2 cellular contexts compared by ENCODE assay signal in the genomic region with DNA sequence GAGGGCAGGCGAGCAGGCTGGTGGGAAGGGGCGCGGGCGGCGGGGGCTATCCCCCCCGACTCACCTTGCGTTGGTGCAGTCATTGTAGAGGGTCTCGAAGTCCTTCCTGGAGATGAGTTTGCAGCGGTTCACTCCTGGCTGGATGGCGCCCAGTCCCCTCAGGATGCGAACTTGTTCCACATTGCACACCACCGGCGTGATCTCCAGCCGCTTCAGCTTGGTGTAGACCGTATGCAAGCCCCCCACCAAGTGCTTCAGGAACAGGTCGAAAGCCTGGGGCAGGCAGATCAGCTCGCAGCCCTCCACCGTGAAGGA.
TF ChIP-seq lines count a peak whose summit lies in the region.

No MANE protein-coding gene starts in this region.

TF ChIP-seq in GM12878, 131 proteins besides CTCF, POLR2A, EP300 and RAD21:
- TF ChIP-seq NR2C2 (IDR thresholded peaks at IDR 0.05; ENCODE audit: borderline replicate concordance, control insufficient read depth, insufficient read length, low read depth) = no peak
- TF ChIP-seq NFIC (IDR thresholded peaks at IDR 0.05; ENCODE audit: low read depth, low read length) = no peak
- TF ChIP-seq POU2F2 (IDR thresholded peaks at IDR 0.05; ENCODE audit: borderline replicate concordance, low read depth, low read length) = no peak
- no peak for TF ChIP-seq RELB (IDR thresholded peaks at IDR 0.05; ENCODE audit: low read depth)
- no peak for TF ChIP-seq SUZ12 (IDR thresholded peaks at IDR 0.05; ENCODE audit: unreplicated experiment)
- TF ChIP-seq BCL3 (IDR thresholded peaks at IDR 0.05; ENCODE audit: borderline replicate concordance, insufficient read depth, low read depth, low read length, poor library complexity, severe bottlenecking) = no peak
- TF ChIP-seq PBX3 (IDR thresholded peaks at IDR 0.05; ENCODE audit: insufficient replicate concordance, low read depth, low read length) = no peak
- TF ChIP-seq DPF2 (IDR thresholded peaks at IDR 0.05) = no peak
- TF ChIP-seq, protein P1, sequence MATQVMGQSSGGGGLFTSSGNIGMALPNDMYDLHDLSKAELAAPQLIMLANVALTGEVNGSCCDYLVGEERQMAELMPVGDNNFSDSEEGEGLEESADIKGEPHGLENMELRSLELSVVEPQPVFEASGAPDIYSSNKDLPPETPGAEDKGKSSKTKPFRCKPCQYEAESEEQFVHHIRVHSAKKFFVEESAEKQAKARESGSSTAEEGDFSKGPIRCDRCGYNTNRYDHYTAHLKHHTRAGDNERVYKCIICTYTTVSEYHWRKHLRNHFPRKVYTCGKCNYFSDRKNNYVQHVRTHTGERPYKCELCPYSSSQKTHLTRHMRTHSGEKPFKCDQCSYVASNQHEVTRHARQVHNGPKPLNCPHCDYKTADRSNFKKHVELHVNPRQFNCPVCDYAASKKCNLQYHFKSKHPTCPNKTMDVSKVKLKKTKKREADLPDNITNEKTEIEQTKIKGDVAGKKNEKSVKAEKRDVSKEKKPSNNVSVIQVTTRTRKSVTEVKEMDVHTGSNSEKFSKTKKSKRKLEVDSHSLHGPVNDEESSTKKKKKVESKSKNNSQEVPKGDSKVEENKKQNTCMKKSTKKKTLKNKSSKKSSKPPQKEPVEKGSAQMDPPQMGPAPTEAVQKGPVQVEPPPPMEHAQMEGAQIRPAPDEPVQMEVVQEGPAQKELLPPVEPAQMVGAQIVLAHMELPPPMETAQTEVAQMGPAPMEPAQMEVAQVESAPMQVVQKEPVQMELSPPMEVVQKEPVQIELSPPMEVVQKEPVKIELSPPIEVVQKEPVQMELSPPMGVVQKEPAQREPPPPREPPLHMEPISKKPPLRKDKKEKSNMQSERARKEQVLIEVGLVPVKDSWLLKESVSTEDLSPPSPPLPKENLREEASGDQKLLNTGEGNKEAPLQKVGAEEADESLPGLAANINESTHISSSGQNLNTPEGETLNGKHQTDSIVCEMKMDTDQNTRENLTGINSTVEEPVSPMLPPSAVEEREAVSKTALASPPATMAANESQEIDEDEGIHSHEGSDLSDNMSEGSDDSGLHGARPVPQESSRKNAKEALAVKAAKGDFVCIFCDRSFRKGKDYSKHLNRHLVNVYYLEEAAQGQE (IDR thresholded peaks at IDR 0.05; ENCODE audit: low read depth, low read length) = no peak

TF ChIP-seq in HepG2, 621 proteins besides CTCF, POLR2A, EP300 and RAD21:
- TF ChIP-seq CEBPZ (IDR thresholded peaks at IDR 0.05; ENCODE audit: low read length) (no peak), ZNF225 (CRISPR knock-in tag; IDR thresholded peaks at IDR 0.05) (no peak), DMTF1 (CRISPR knock-in tag; IDR thresholded peaks at IDR 0.05) (no peak), ZNF430 (CRISPR knock-in tag; IDR thresholded peaks at IDR 0.05) (no peak), FOXP4 (CRISPR knock-in tag; IDR thresholded peaks at IDR 0.05) (no peak), ARNT2 (CRISPR knock-in tag; IDR thresholded peaks at IDR 0.05; ENCODE audit: low read depth) (no peak), SOX13 (IDR thresholded peaks at IDR 0.05) (no peak), SOX13 (CRISPR knock-in tag; conservative IDR thresholded peaks at IDR 0.05 in 1 of 2, IDR thresholded peaks at IDR 0.05 in 1 of 2) (no peak), XRCC5 (optimal IDR thresholded peaks at IDR 0.05; ENCODE audit: low read length) (no peak), CCAR2 (optimal IDR thresholded peaks at IDR 0.05; ENCODE audit: low read depth, low read length) (no peak), ZNF232 (CRISPR knock-in tag; IDR thresholded peaks at IDR 0.05; ENCODE audit: borderline replicate concordance) (no peak), ZBED4 (CRISPR knock-in tag; IDR thresholded peaks at IDR 0.05; ENCODE audit: borderline replicate concordance) (no peak), ZNF292 (CRISPR knock-in tag; IDR thresholded peaks at IDR 0.05; ENCODE audit: borderline replicate concordance, low read depth) (no peak), ARNT (IDR thresholded peaks at IDR 0.05) (no peak), MIER2 (CRISPR knock-in tag; IDR thresholded peaks at IDR 0.05) (no peak), ZC3H4 (CRISPR knock-in tag; IDR thresholded peaks at IDR 0.05; ENCODE audit: borderline replicate concordance) (no peak), AGO2 (optimal IDR thresholded peaks at IDR 0.05; ENCODE audit: low read depth, low read length) (no peak), FUBP1 (CRISPR knock-in tag; IDR thresholded peaks at IDR 0.05; ENCODE audit: borderline replicate concordance) (no peak), HNRNPH1 (optimal IDR thresholded peaks at IDR 0.05; ENCODE audit: low read depth, low read length) (no peak), IKZF4 (CRISPR knock-in tag; IDR thresholded peaks at IDR 0.05; ENCODE audit: borderline replicate concordance, low read depth, not compliant biosample characterization) (no peak)
- TF ChIP-seq, protein P2, sequence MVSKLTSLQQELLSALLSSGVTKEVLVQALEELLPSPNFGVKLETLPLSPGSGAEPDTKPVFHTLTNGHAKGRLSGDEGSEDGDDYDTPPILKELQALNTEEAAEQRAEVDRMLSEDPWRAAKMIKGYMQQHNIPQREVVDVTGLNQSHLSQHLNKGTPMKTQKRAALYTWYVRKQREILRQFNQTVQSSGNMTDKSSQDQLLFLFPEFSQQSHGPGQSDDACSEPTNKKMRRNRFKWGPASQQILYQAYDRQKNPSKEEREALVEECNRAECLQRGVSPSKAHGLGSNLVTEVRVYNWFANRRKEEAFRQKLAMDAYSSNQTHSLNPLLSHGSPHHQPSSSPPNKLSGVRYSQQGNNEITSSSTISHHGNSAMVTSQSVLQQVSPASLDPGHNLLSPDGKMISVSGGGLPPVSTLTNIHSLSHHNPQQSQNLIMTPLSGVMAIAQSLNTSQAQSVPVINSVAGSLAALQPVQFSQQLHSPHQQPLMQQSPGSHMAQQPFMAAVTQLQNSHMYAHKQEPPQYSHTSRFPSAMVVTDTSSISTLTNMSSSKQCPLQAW (CRISPR knock-in tag; IDR thresholded peaks at IDR 0.05) = no peak
TF ChIP-seq in HepG2: peak in this region for 0.
